In genomic region chr7:35313575-35313974, GRCh38 we compare ENCODE assay signal across 16 cellular contexts. TPM values are rescaled to one million over a fixed set of nuclear protein-coding genes. Genes with fewer than 3 reads are reported as not detected.
DNase-seq lines count a peak whose midpoint lies in the region; ATAC-seq and TF ChIP-seq lines count a peak whose summit lies in the region.
"Had no signal": no experiment of that assay in that cellular context is flagged by ENCODE, and none has a peak within 500 bp of the region (broad histone marks: within the 10 kb centered on the region; RNA-seq: fewer than 3 reads in every experiment).

No MANE protein-coding gene starts in this region.

- H3K4me1 ChIP-seq in left ventricle myocardium inferior: no peaks in the 10 kb centered on the region
- H3K4me1 ChIP-seq: A549, BLaER1, Caco-2 had no signal

- intact Hi-C loops in left ventricle myocardium inferior (cut with micrococcal nuclease): no loop called here

- no peaks in the 10 kb centered on the region for H3K9me3 Mint-ChIP-seq in chondrocyte (ENCODE audit: low read depth)
- H3K9me3 Mint-ChIP-seq in T-cell: peaks cover 0 to 3% (median 0%) of the 10 kb centered on the region in 3 donors
- H3K9me3 Mint-ChIP-seq: CD8-positive, alpha-beta memory T cell; H9 had no signal

- no peaks in the 10 kb centered on the region for H3K36me3 ChIP-seq in left ventricle myocardium inferior
- H3K36me3 ChIP-seq: BLaER1 had no signal

- H3K27me3 Mint-ChIP-seq in chondrocyte (ENCODE audit: low read depth): peaks cover 17% of the 10 kb centered on the region
- peaks cover 0 to 5% of the 10 kb centered on the region in 2 donors for H3K27me3 Mint-ChIP-seq in T-cell

- H3K4me1 Mint-ChIP-seq in chondrocyte (ENCODE audit: low read depth): no peaks in the 10 kb centered on the region
- no peaks in the 10 kb centered on the region for H3K4me1 Mint-ChIP-seq in T-cell
- H3K4me1 Mint-ChIP-seq: CD8-positive, alpha-beta memory T cell; H9 had no signal

- H3K36me3 Mint-ChIP-seq in chondrocyte (ENCODE audit: low read depth) (no peaks in the 10 kb centered on the region), T-cell (no peaks in the 10 kb centered on the region)
- H3K36me3 Mint-ChIP-seq: CD8-positive, alpha-beta memory T cell had no signal

- H3K4me3 Mint-ChIP-seq in chondrocyte (ENCODE audit: unreplicated experiment) (no peak overlapping the region), T-cell (no peak overlapping the region)
- H3K4me3 Mint-ChIP-seq: CD8-positive, alpha-beta memory T cell; H9 had no signal

- H3K4me3 ChIP-seq in left ventricle myocardium inferior: peak overlapping the region; percentile 31
- H3K4me3 ChIP-seq: A549, BLaER1 had no signal

- H3K27ac Mint-ChIP-seq in chondrocyte (ENCODE audit: unreplicated experiment) (no peak overlapping the region), T-cell (no peak overlapping the region)
- H3K27ac Mint-ChIP-seq: CD8-positive, alpha-beta memory T cell; H9 had no signal

- in situ Hi-C loops in G401 (cut with HindIII; ENCODE audit: low sequenced_read_pairs): no loop called here

- DNase-seq in G401 (ENCODE audit: low spot score) (peak; percentile 14), cerebellar cortex (ENCODE audit: low spot score) (peak; percentile 5), left ventricle myocardium inferior (no peak), medulla oblongata (ENCODE audit: extremely low spot score) (peak; percentile 75), chondrocyte (ENCODE audit: low spot score) (no peak), SIG-M5 treated with dmso at 0.1 percent for 504 hours (lab: John Stamatoyannopoulos, UW; ENCODE audit: unreplicated experiment) (no peak), T-cell (no peak)
- DNase-seq: Caco-2; CD8-positive, alpha-beta memory T cell; DND-41; GF-D8; GOT3; H9 had no signal

- H3K9me3 ChIP-seq in left ventricle myocardium inferior (replicated peaks): no peaks in the 10 kb centered on the region
- H3K9me3 ChIP-seq: A549, BLaER1, Caco-2 had no signal

- TF ChIP-seq CTCF in left ventricle myocardium inferior (IDR thresholded peaks at IDR 0.05; ENCODE audit: borderline replicate concordance): no peak
- TF ChIP-seq CTCF in chondrocyte (IDR thresholded peaks at IDR 0.05): no peak

- ATAC-seq in T-cell (replicated peaks in 1 of 4): no peak
- ATAC-seq: A549 had no signal

- CTCF ChIA-PET in T-cell (lab: Charles Lee): no interaction called here

- peak overlapping the region; percentile 44 for H3K27ac ChIP-seq in left ventricle myocardium inferior (replicated peaks)
- H3K27ac ChIP-seq: A549, BLaER1 had no signal

- H3K27me3 ChIP-seq in left ventricle myocardium inferior (ENCODE audit: low read depth): no peaks in the 10 kb centered on the region
- H3K27me3 ChIP-seq: BLaER1 had no signal

- POLR2A ChIA-PET in T-cell (lab: Charles Lee): no interaction called here

RNA-seq across cellular contexts. Expression of gene TBX20, which starts 59.7 kb away (rescaled TPM):
- total RNA-seq in G401 (2014; rRNA removed; shearing (Covaris generic)): not detected in 2 replicates
- 83.9 TPM for total RNA-seq in left ventricle myocardium inferior
- not detected in 3 replicates for total RNA-seq in chondrocyte
- total RNA-seq in T-cell: under 1 TPM in 4 of 5 donors, not detected in 1; 0.19 to 0.70 (median 0.30) TPM
- total RNA-seq: CD8-positive, alpha-beta memory T cell; H9; HT-29 had no signal

Comparison
In these comparisons a context has a peak if more than half of its experiments do, and no peak if none do; other contexts are left out.
1. DNase-seq: peak in G401 (single experiment), cerebellar cortex (single experiment) and medulla oblongata (single experiment); none in left ventricle myocardium inferior (single experiment), chondrocyte (single experiment), SIG-M5 treated with dmso at 0.1 percent for 504 hours (single experiment) and T-cell (0 of 34).
2. RNA of gene TBX20, which starts 59.7 kb away (total RNA-seq): 83.9 TPM in left ventricle myocardium inferior (single experiment); 0.19 to 0.70 TPM in T-cell, not detected in chondrocyte and not detected in G401; every median in the first group is over 10 times any median in the second.